In genomic region chr2:240277807-240278522, GRCh38 we compare ENCODE assay signal across 16 cellular contexts.
"Had no signal": no experiment of that assay in that cellular context is flagged by ENCODE, and none has a peak within 500 bp of the region (broad histone marks: within the 10 kb centered on the region; RNA-seq: fewer than 3 reads in every experiment).

No MANE protein-coding gene starts in this region.

- H3K9me3 ChIP-seq: esophagus squamous epithelium, left ventricle myocardium inferior, neutrophil, right atrium auricular region, sigmoid colon had no signal

- H3K36me3 ChIP-seq: esophagus squamous epithelium, left ventricle myocardium inferior, neutrophil, right atrium auricular region, sigmoid colon had no signal

- H3K27ac Mint-ChIP-seq: dendritic cell treated with granulocyte-macrophage colony-stimulating factor and Interleukin-4, amounts not matched to agents 40 ng/mL and 50 ng/mL, for 4 days; effector memory CD8-positive, alpha-beta T cell; immature natural killer cell; naive thymus-derived CD8-positive, alpha-beta T cell; type B pancreatic cell had no signal

- H3K36me3 Mint-ChIP-seq: immature natural killer cell, type B pancreatic cell had no signal

- H3K27ac ChIP-seq: epithelial cell of prostate, esophagus squamous epithelium, left ventricle myocardium inferior, neutrophil, sigmoid colon had no signal

- H3K4me1 ChIP-seq: right atrium auricular region, sigmoid colon had no signal

- H3K4me1 Mint-ChIP-seq: immature natural killer cell; naive thymus-derived CD8-positive, alpha-beta T cell had no signal

- H3K4me3 ChIP-seq: esophagus squamous epithelium, left ventricle myocardium inferior, right atrium auricular region, sigmoid colon had no signal

- H3K4me3 Mint-ChIP-seq: dendritic cell treated with granulocyte-macrophage colony-stimulating factor and Interleukin-4, amounts not matched to agents 40 ng/mL and 50 ng/mL, for 4 days; effector memory CD8-positive, alpha-beta T cell; immature natural killer cell; naive thymus-derived CD8-positive, alpha-beta T cell; type B pancreatic cell had no signal

- ATAC-seq: effector memory CD8-positive, alpha-beta T cell; naive thymus-derived CD8-positive, alpha-beta T cell had no signal

- DNase-seq: effector memory CD8-positive, alpha-beta T cell; esophagus squamous epithelium; immature natural killer cell; left cardiac atrium; left ventricle myocardium inferior; mesendoderm; naive thymus-derived CD8-positive, alpha-beta T cell; sigmoid colon; small intestine; stimulated activated CD4-positive, alpha-beta T cell treated with anti-CD3 and anti-CD28 coated beads, Interleukin-2, amount 100 ng/mL, for 48 hours; stimulated activated naive CD4-positive, alpha-beta T cell treated with Interleukin-2 at 50 U/mL for 16 hours had no signal

- H3K27me3 ChIP-seq: right atrium auricular region, sigmoid colon had no signal
